ENCODE assay signal across 33 cellular contexts in genomic region chr4:162237676-162238075, GRCh38.
"Had no signal": no experiment of that assay in that cellular context is flagged by ENCODE, and none has a peak within 500 bp of the region (broad histone marks: within the 10 kb centered on the region; RNA-seq: fewer than 3 reads in every experiment).

No MANE protein-coding gene starts in this region.

- ATAC-seq: activated CD8-positive, alpha-beta T cell treated with anti-CD3 and anti-CD28 coated beads for 36 hours; activated naive CD4-positive, alpha-beta T cell treated with anti-CD3 and anti-CD28 coated beads, Interleukin-2, amount 50 U/mL, for 72 hours; activated T-cell treated with anti-CD3 and anti-CD28 coated beads, Interleukin-2, amount 50 U/mL, for 4 hours; activated T-cell treated with anti-CD3 and anti-CD28 coated beads, Interleukin-2, amount 50 U/mL, for 72 hours; activated T-helper 17 cell treated with anti-CD3 and anti-CD28 coated beads, Interleukin-2, amount 50 U/mL, for 72 hours; body of pancreas had no signal

- H3K27ac ChIP-seq: adrenal gland, body of pancreas, brain microvascular endothelial cell, breast epithelium, VCaP had no signal

- FAIRE-seq: astrocyte, TTC549 had no signal

- H3K27me3 ChIP-seq: adrenal gland, body of pancreas, brain microvascular endothelial cell, breast epithelium had no signal

- H3K4me3 ChIP-seq: adrenal gland, body of pancreas, breast epithelium had no signal

- H3K4me1 ChIP-seq: adrenal gland, breast epithelium had no signal

- DNase-seq: activated B cell treated with CpG ODN at 0.5 μM for 24 hours; activated CD4-positive, alpha-beta memory T cell treated with anti-CD3 and anti-CD28 coated beads for 36 hours; activated CD4-positive, alpha-beta T cell treated with anti-CD3 and anti-CD28 coated beads for 4 hours; activated CD4-positive, alpha-beta T cell treated with anti-CD3 and anti-CD28 coated beads, Interleukin-2, amount 10 ng/mL, durations not matched to agents 24 days and 14 days; activated CD4-positive, alpha-beta T cell treated with anti-CD3 and anti-CD28 coated beads, Interleukin-2, amount 50 U/mL, for 1 hour; activated CD4-positive, alpha-beta T cell treated with anti-CD3 and anti-CD28 coated beads, Interleukin-2, amount 50 U/mL, for 4 hours; activated CD4-positive, CD25-positive, alpha-beta regulatory T cell treated with anti-CD3 and anti-CD28 coated beads, Interleukin-2, amount 50 U/mL, for 72 hours; activated CD8-positive, alpha-beta memory T cell treated with anti-CD3 and anti-CD28 coated beads, Interleukin-2, amount 50 U/mL, for 4 hours; activated CD8-positive, alpha-beta T cell treated with anti-CD3 and anti-CD28 coated beads for 36 hours; activated effector memory CD4-positive, alpha-beta T cell treated with anti-CD3 and anti-CD28 coated beads, Interleukin-2, amount 50 U/mL, for 16 hours; activated gamma-delta T cell treated with Interleukin-2 at 50 U/mL for 16 hours; activated naive CD4-positive, alpha-beta T cell; activated naive CD4-positive, alpha-beta T cell treated with anti-CD3 and anti-CD28 coated beads for 36 hours; activated naive CD4-positive, alpha-beta T cell treated with anti-CD3 and anti-CD28 coated beads, Interleukin-2, amount 50 U/mL, for 16 hours; activated naive CD8-positive, alpha-beta T cell treated with anti-CD3 and anti-CD28 coated beads for 36 hours; activated T-cell treated with anti-CD3 and anti-CD28 coated beads for 4 hours; activated T-cell treated with anti-CD3 and anti-CD28 coated beads, Interleukin-2, amount 50 U/mL, for 1 hour; activated T-cell treated with anti-CD3 and anti-CD28 coated beads, Interleukin-2, amount 50 U/mL, for 4 hours; activated T-cell treated with anti-CD3 and anti-CD28 coated beads, Interleukin-2, amount 50 U/mL, for 72 hours; adrenal gland; amniotic stem cell; aorta; body of pancreas; brain microvascular endothelial cell; central memory CD4-positive, alpha-beta T cell; T-helper 2 cell; T-helper 9 cell had no signal

- H3K9me3 ChIP-seq: adrenal gland, body of pancreas had no signal

- H3K36me3 ChIP-seq: adrenal gland, brain microvascular endothelial cell, breast epithelium had no signal
